In genomic region chr6:90780141-90780540, GRCh38 we compare ENCODE assay signal across 2 cellular contexts.
TF ChIP-seq lines count a peak whose summit lies in the region.

No MANE protein-coding gene starts in this region.

TF ChIP-seq in HEK293, 187 proteins besides CTCF, POLR2A, EP300 and RAD21 (continued from another document):
- TF ChIP-seq ZNF366 (tag by site-specific recombination; conservative IDR thresholded peaks at IDR 0.05) (no peak), ZNF311 (tag by site-specific recombination; IDR thresholded peaks at IDR 0.05; ENCODE audit: borderline replicate concordance) (no peak)
TF ChIP-seq in HEK293: peak in this region for 1.

TF ChIP-seq in H1, 55 proteins besides CTCF, POLR2A, EP300 and RAD21 (continued from another document):
- TF ChIP-seq POLR2AphosphoS5 (IDR thresholded peaks at IDR 0.05; ENCODE audit: low read depth, low read length): no peak
- TF ChIP-seq CBX5 (IDR thresholded peaks at IDR 0.05; ENCODE audit: low read depth, low read length): no peak
- TF ChIP-seq, protein P1, sequence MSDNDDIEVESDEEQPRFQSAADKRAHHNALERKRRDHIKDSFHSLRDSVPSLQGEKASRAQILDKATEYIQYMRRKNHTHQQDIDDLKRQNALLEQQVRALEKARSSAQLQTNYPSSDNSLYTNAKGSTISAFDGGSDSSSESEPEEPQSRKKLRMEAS (IDR thresholded peaks at IDR 0.05): no peak
- no peak for TF ChIP-seq EZH2 (IDR thresholded peaks at IDR 0.05; ENCODE audit: low read depth, low read length, severe bottlenecking)
- TF ChIP-seq NRF1 (IDR thresholded peaks at IDR 0.05; ENCODE audit: low read depth, low read length): no peak
